10 cellular contexts compared by ENCODE assay signal in genomic region chr18:8661754-8662573, GRCh38. TPM values are rescaled to one million over a fixed set of nuclear protein-coding genes. Genes with fewer than 3 reads are reported as not detected.
A peak's percentile ranks its signal among the peaks of the same experiment; 100 is the strongest.
DNase-seq lines count a peak whose midpoint lies in the region; ATAC-seq lines count a peak whose summit lies in the region.
"Had no signal": no experiment of that assay in that cellular context is flagged by ENCODE, and none has a peak within 500 bp of the region (broad histone marks: within the 10 kb centered on the region; RNA-seq: fewer than 3 reads in every experiment).

No MANE protein-coding gene starts in this region.

- no peaks in the 10 kb centered on the region for H3K9me3 Mint-ChIP-seq in activated T-helper 1 cell treated with anti-CD3 and anti-CD28 coated beads, Interleukin-12 subunit alpha, Interleukin-12 subunit beta, Interleukin-2, Interleukin-4 antibody, amounts not matched to agents 30 ng/mL and 10 ng/mL and 1 ng/mL, durations not matched to agents 14 hours and 24 hours and 36 hours
- H3K9me3 Mint-ChIP-seq in activated CD4-positive, alpha-beta memory T cell treated with anti-CD3 and anti-CD28 coated beads, Interleukin-2, amount 10 ng/mL, durations not matched to agents 7 days and 5 days = no peaks in the 10 kb centered on the region

- H3K4me1 Mint-ChIP-seq in activated T-helper 1 cell treated with anti-CD3 and anti-CD28 coated beads, Interleukin-12 subunit alpha, Interleukin-12 subunit beta, Interleukin-2, Interleukin-4 antibody, amounts not matched to agents 30 ng/mL and 10 ng/mL and 1 ng/mL, durations not matched to agents 14 hours and 24 hours and 36 hours (ENCODE audit: low read depth) = no peaks in the 10 kb centered on the region
- H3K4me1 Mint-ChIP-seq in activated CD4-positive, alpha-beta memory T cell treated with anti-CD3 and anti-CD28 coated beads, Interleukin-2, amount 10 ng/mL, durations not matched to agents 7 days and 5 days = peaks cover 5% of the 10 kb centered on the region

- H3K27ac Mint-ChIP-seq in activated T-helper 1 cell treated with anti-CD3 and anti-CD28 coated beads, Interleukin-12 subunit alpha, Interleukin-12 subunit beta, Interleukin-2, Interleukin-4 antibody, amounts not matched to agents 30 ng/mL and 10 ng/mL and 1 ng/mL, durations not matched to agents 14 hours and 24 hours and 36 hours = no peak overlapping the region
- H3K27ac Mint-ChIP-seq in activated CD4-positive, alpha-beta memory T cell treated with anti-CD3 and anti-CD28 coated beads, Interleukin-2, amount 10 ng/mL, durations not matched to agents 7 days and 5 days = no peak overlapping the region

- CTCF ChIA-PET in activated CD4-positive, alpha-beta memory T cell treated with anti-CD3 and anti-CD28 coated beads, Interleukin-2, amount 10 ng/mL, durations not matched to agents 7 days and 5 days (lab: Charles Lee) = no interaction called here

- DNase-seq in DMS 273 treated with DMSO at 0.1 percent for 48 hours (lab: John Stamatoyannopoulos, UW) = peak; percentile 64
- peak; percentile 68 for DNase-seq in NCI-H1694 (lab: John Stamatoyannopoulos, UW)
- DNase-seq in amniotic epithelial cell (ENCODE audit: low read depth) = peak; percentile 19
- DNase-seq in left kidney (ENCODE audit: low read depth, low spot score) = peak; percentile 93
- DNase-seq in posterior cingulate gyrus = no peak
- no peak for DNase-seq in activated T-helper 1 cell treated with anti-CD3 and anti-CD28 coated beads, Interleukin-12 subunit alpha, Interleukin-12 subunit beta, Interleukin-2, Interleukin-4 antibody, amounts not matched to agents 30 ng/mL and 10 ng/mL and 1 ng/mL, durations not matched to agents 14 hours and 24 hours and 36 hours (ENCODE audit: low spot score)
- no peak for DNase-seq in activated CD4-positive, alpha-beta memory T cell treated with anti-CD3 and anti-CD28 coated beads, Interleukin-2, amount 10 ng/mL, durations not matched to agents 7 days and 5 days
- DNase-seq: GDM1; stimulated activated CD4-positive, alpha-beta T cell treated with anti-CD3 and anti-CD28 coated beads, Interleukin-1b, Interleukin-23, amount 100 ng/mL, for 48 hours had no signal

- no peak overlapping the region for H3K4me3 Mint-ChIP-seq in activated T-helper 1 cell treated with anti-CD3 and anti-CD28 coated beads, Interleukin-12 subunit alpha, Interleukin-12 subunit beta, Interleukin-2, Interleukin-4 antibody, amounts not matched to agents 30 ng/mL and 10 ng/mL and 1 ng/mL, durations not matched to agents 14 hours and 24 hours and 36 hours
- H3K4me3 Mint-ChIP-seq in activated CD4-positive, alpha-beta memory T cell treated with anti-CD3 and anti-CD28 coated beads, Interleukin-2, amount 10 ng/mL, durations not matched to agents 7 days and 5 days = no peak overlapping the region

- POLR2A ChIA-PET in activated CD4-positive, alpha-beta memory T cell treated with anti-CD3 and anti-CD28 coated beads, Interleukin-2, amount 10 ng/mL, durations not matched to agents 7 days and 5 days (lab: Charles Lee) = no interaction called here

- intact Hi-C loops in posterior cingulate gyrus (cut with DNase I) = no loop called here
- intact Hi-C loops in activated T-helper 1 cell treated with anti-CD3 and anti-CD28 coated beads, Interleukin-12 subunit alpha, Interleukin-12 subunit beta, Interleukin-2, Interleukin-4 antibody, amounts not matched to agents 30 ng/mL and 10 ng/mL and 1 ng/mL, durations not matched to agents 14 hours and 24 hours and 36 hours (cut with micrococcal nuclease) = no loop called here

- ATAC-seq in HG03280 (IDR thresholded peaks at IDR 0.05; ENCODE audit: unreplicated experiment) = no peak

- no peaks in the 10 kb centered on the region for H3K36me3 Mint-ChIP-seq in activated T-helper 1 cell treated with anti-CD3 and anti-CD28 coated beads, Interleukin-12 subunit alpha, Interleukin-12 subunit beta, Interleukin-2, Interleukin-4 antibody, amounts not matched to agents 30 ng/mL and 10 ng/mL and 1 ng/mL, durations not matched to agents 14 hours and 24 hours and 36 hours (ENCODE audit: low read depth)
- no peaks in the 10 kb centered on the region for H3K36me3 Mint-ChIP-seq in activated CD4-positive, alpha-beta memory T cell treated with anti-CD3 and anti-CD28 coated beads, Interleukin-2, amount 10 ng/mL, durations not matched to agents 7 days and 5 days (ENCODE audit: low read depth)

- peaks cover 7% of the 10 kb centered on the region for H3K27me3 Mint-ChIP-seq in activated T-helper 1 cell treated with anti-CD3 and anti-CD28 coated beads, Interleukin-12 subunit alpha, Interleukin-12 subunit beta, Interleukin-2, Interleukin-4 antibody, amounts not matched to agents 30 ng/mL and 10 ng/mL and 1 ng/mL, durations not matched to agents 14 hours and 24 hours and 36 hours (ENCODE audit: insufficient read depth)
- peaks cover 2% of the 10 kb centered on the region for H3K27me3 Mint-ChIP-seq in activated CD4-positive, alpha-beta memory T cell treated with anti-CD3 and anti-CD28 coated beads, Interleukin-2, amount 10 ng/mL, durations not matched to agents 7 days and 5 days

RNA-seq across cellular contexts. Expression of gene MTCL1, which starts 43.4 kb away (rescaled TPM):
- total RNA-seq in activated T-helper 1 cell treated with anti-CD3 and anti-CD28 coated beads, Interleukin-12 subunit alpha, Interleukin-12 subunit beta, Interleukin-2, Interleukin-4 antibody, amounts not matched to agents 30 ng/mL and 10 ng/mL and 1 ng/mL, durations not matched to agents 14 hours and 24 hours and 36 hours = 0.20 and 0.80 TPM in 2 replicates
- total RNA-seq in activated CD4-positive, alpha-beta memory T cell treated with anti-CD3 and anti-CD28 coated beads, Interleukin-2, amount 10 ng/mL, durations not matched to agents 7 days and 5 days = 1 to 10 TPM in 1 of 2 experiments, under 1 TPM in 1; 0.75 to 1.1 TPM

RNA-seq across cellular contexts. Expression of gene RAB12, which starts 52.7 kb away (rescaled TPM):
- total RNA-seq in activated T-helper 1 cell treated with anti-CD3 and anti-CD28 coated beads, Interleukin-12 subunit alpha, Interleukin-12 subunit beta, Interleukin-2, Interleukin-4 antibody, amounts not matched to agents 30 ng/mL and 10 ng/mL and 1 ng/mL, durations not matched to agents 14 hours and 24 hours and 36 hours = 18.9 and 19.2 TPM in 2 replicates
- total RNA-seq in activated CD4-positive, alpha-beta memory T cell treated with anti-CD3 and anti-CD28 coated beads, Interleukin-2, amount 10 ng/mL, durations not matched to agents 7 days and 5 days = 10 to 100 TPM; 12.5 to 14.6 TPM

Comparison
In these comparisons a context has a peak if more than half of its experiments do, and no peak if none do; other contexts are left out.
1. DNase-seq: peak in DMS 273 treated with DMSO at 0.1 percent for 48 hours (single experiment), NCI-H1694 (single experiment), amniotic epithelial cell (single experiment) and left kidney (single experiment); none in posterior cingulate gyrus (0 of 10), activated T-helper 1 cell treated with anti-CD3 and anti-CD28 coated beads, Interleukin-12 subunit alpha, Interleukin-12 subunit beta, Interleukin-2, Interleukin-4 antibody, amounts not matched to agents 30 ng/mL and 10 ng/mL and 1 ng/mL, durations not matched to agents 14 hours and 24 hours and 36 hours (single experiment) and activated CD4-positive, alpha-beta memory T cell treated with anti-CD3 and anti-CD28 coated beads, Interleukin-2, amount 10 ng/mL, durations not matched to agents 7 days and 5 days (single experiment).